Comparison of ENCODE assay signal across 16 cellular contexts in the genomic region with DNA sequence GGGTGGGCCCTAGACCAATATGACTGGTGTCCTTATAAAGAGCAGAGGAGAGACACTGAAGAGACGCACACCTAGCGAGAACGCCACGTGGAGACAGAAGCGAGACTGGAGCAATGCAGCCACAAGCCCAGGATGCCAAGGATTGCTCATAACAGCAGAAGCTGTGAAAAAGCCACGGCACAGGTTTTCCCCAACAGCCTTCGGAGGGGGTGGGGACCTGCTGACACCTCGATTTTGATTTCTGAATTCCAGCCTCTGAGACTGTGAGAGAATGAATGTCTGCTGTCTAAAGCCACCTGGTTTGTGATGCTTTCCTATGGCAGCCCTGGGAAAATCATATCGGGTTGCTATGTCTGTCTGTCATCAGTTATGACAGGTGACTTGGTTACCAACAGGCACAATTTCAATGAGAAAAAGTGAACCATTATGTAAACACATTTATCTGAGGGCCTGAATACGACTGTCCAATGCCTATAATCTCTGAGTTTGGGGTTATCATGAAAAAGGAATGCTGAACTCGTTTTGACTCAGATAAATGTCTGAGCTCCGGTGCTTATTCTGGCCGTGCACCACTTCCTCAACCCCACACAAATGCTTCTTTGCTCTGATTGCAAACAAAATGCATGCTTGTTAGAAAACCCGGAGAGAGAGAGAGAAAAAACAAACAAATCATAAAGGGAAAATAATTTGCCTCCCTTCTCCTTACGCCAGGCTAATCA.
DNase-seq lines count a peak whose midpoint lies in the region; TF ChIP-seq lines count a peak whose summit lies in the region.
"Had no signal": no experiment of that assay in that cellular context is flagged by ENCODE, and none has a peak within 500 bp of the region (broad histone marks: within the 10 kb centered on the region; RNA-seq: fewer than 3 reads in every experiment).

No MANE protein-coding gene starts in this region.

- no peaks in the 10 kb centered on the region for H4K20me1 ChIP-seq in osteoblast (ENCODE audit: insufficient read depth, low read length)
- H4K20me1 ChIP-seq: BLaER1 had no signal

- no peaks in the 10 kb centered on the region for H3K36me3 ChIP-seq in osteoblast (ENCODE audit: insufficient read depth, low read length)
- H3K36me3 ChIP-seq: BLaER1 had no signal

- no peak overlapping the region for H3K27ac ChIP-seq in osteoblast (ENCODE audit: low read depth, low read length)
- H3K27ac ChIP-seq: 22Rv1, BLaER1, C4-2B, GM23248 had no signal

- no peak overlapping the region for H2AFZ ChIP-seq in osteoblast (ENCODE audit: low read length)
- H2AFZ ChIP-seq: GM23248 had no signal

- TF ChIP-seq CTCF in osteoblast (IDR thresholded peaks at IDR 0.05; ENCODE audit: extremely low read depth, low read depth, low read length): no peak

- no peak overlapping the region for H3K4me3 ChIP-seq in osteoblast (ENCODE audit: insufficient read depth, low read length)
- H3K4me3 ChIP-seq: BLaER1, GM23248 had no signal

- no peaks in the 10 kb centered on the region for H3K79me2 ChIP-seq in osteoblast (ENCODE audit: insufficient read depth, low read length)

- no peaks in the 10 kb centered on the region for H3K9me3 ChIP-seq in osteoblast (ENCODE audit: low read depth, low read length)
- H3K9me3 ChIP-seq: BLaER1, Caco-2 had no signal

- no peak overlapping the region for H3K4me2 ChIP-seq in osteoblast (ENCODE audit: insufficient read depth, low read length)
- H3K4me2 ChIP-seq: BLaER1 had no signal

- H3K4me1 ChIP-seq in osteoblast (ENCODE audit: insufficient read depth, low read length): no peaks in the 10 kb centered on the region
- H3K4me1 ChIP-seq: BLaER1, Caco-2 had no signal

- DNase-seq in NCI-H1417 (lab: John Stamatoyannopoulos, UW) (peak in 2 of 3 experiments; percentile 23 to 55), NCI-H1417 treated with DMSO at 0.1 percent for 48 hours (lab: John Stamatoyannopoulos, UW) (no peak), NCI-H748 treated with DMSO at 0.1 percent for 48 hours (lab: John Stamatoyannopoulos, UW) (peak; percentile 47), osteoblast (ENCODE audit: insufficient read length, low spot score, missing footprints) (peak; percentile 3), H4 (ENCODE audit: low spot score) (no peak), germinal center (ENCODE audit: low spot score) (no peak)
- DNase-seq: Caco-2; CD4-positive, CD25-positive, alpha-beta regulatory T cell; CD8-positive, alpha-beta T cell; DMS153; DND-41; GM23248; H9 had no signal

- H3K27me3 ChIP-seq in osteoblast (ENCODE audit: insufficient read depth, low read length): no peaks in the 10 kb centered on the region
- H3K27me3 ChIP-seq: BLaER1 had no signal

Comparison
In these comparisons a context has a peak if more than half of its experiments do, and no peak if none do; other contexts are left out.
1. DNase-seq: peak in NCI-H1417 (2 of 3), NCI-H748 treated with DMSO at 0.1 percent for 48 hours (single experiment) and osteoblast (single experiment); none in NCI-H1417 treated with DMSO at 0.1 percent for 48 hours (single experiment), H4 (single experiment) and germinal center (single experiment).